In the genomic region with DNA sequence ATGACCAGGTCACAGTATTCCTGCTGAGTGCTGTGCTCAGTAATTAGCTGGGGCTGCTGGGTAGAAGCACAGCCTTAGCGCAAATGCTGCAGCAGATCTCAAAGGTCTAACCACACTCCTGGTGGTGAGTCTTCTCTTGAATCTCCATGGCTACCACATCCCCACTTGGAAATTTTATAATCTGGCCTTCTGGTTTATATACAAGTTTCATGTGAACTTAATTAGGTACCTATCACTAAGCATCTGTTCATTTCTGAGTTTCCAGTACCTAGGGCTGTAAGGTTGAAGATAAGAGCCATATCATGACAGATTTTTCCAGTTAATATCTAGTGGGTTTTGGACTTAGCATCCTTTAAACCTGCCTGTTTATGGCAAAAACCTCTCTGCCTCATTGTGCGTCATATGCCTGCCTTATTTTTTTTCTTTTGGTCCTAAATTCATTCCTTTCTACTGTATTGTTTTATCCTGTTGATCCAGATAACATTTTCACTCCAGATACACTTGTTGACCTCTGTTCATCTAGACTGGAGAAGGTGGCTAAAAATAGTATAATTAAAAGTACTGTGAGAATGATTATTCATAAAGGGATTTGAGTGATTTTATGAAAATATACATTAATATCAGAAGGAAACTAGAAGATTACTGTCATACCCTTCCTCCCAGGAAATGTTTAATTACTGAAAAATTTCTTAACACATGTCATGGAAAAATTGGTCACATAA, we compare ENCODE assay signal across 26 cellular contexts.
DNase-seq lines count a peak whose midpoint lies in the region; ATAC-seq and TF ChIP-seq lines count a peak whose summit lies in the region.
"Had no signal": no experiment of that assay in that cellular context is flagged by ENCODE, and none has a peak within 500 bp of the region (broad histone marks: within the 10 kb centered on the region; RNA-seq: fewer than 3 reads in every experiment).

No MANE protein-coding gene starts in this region.

- peak overlapping the region; percentile 69 for H3K27ac Mint-ChIP-seq in activated CD4-positive, alpha-beta memory T cell treated with anti-CD3 and anti-CD28 coated beads for 36 hours
- H3K27ac Mint-ChIP-seq in activated CD4-positive, alpha-beta memory T cell treated with anti-CD3 and anti-CD28 coated beads, Interleukin-2, amount 10 ng/mL, durations not matched to agents 7 days and 5 days = no peak overlapping the region
- H3K27ac Mint-ChIP-seq in activated T-helper 1 cell treated with anti-CD3 and anti-CD28 coated beads, Interleukin-12 subunit alpha, Interleukin-12 subunit beta, Interleukin-2, Interleukin-4 antibody, amounts not matched to agents 30 ng/mL and 10 ng/mL and 1 ng/mL, durations not matched to agents 14 hours and 24 hours and 36 hours = peak overlapping the region; percentile 81
- H3K27ac Mint-ChIP-seq in osteocyte (ENCODE audit: unreplicated experiment) = peak overlapping the region; percentile 48
- H3K27ac Mint-ChIP-seq: activated CD8-positive, alpha-beta memory T cell treated with anti-CD3 and anti-CD28 coated beads, Interleukin-2, amount 10 ng/mL, durations not matched to agents 7 days and 5 days; brain; T-cell had no signal

- POLR2A ChIA-PET in activated CD4-positive, alpha-beta memory T cell treated with anti-CD3 and anti-CD28 coated beads for 36 hours (lab: Charles Lee) = interaction anchor here (1.3 kb wide), 1 partner anchor 9 kb away, joined by 4 read pairs; no protein-coding TSS in a partner anchor
- POLR2A ChIA-PET in activated CD4-positive, alpha-beta memory T cell treated with anti-CD3 and anti-CD28 coated beads, Interleukin-2, amount 10 ng/mL, durations not matched to agents 7 days and 5 days (lab: Charles Lee) = interaction anchor here (0.6 to 1.5 kb wide), 3 partner anchors 9 to 361 kb away, joined by 3 to 4 read pairs (median 4); no protein-coding TSS in a partner anchor

- WGBS in GM23248 (ENCODE audit: low coverage in 1 of 2, low lambda C conversion rate in 2 of 2, missing lambda C conversion rate in 2 of 2), 2 experiments = 88 to 93% methylated on average over 2 of the region's 2 CpGs
- 47% methylated on average over 1 of the region's 2 CpGs for WGBS in right lobe of liver (ENCODE audit: insufficient coverage, low coverage, low lambda C conversion rate, missing lambda C conversion rate)

- H3K4me3 ChIP-seq in GM23248 (no peak overlapping the region), right lobe of liver (no peak overlapping the region)
- H3K4me3 ChIP-seq: adrenal gland, BLaER1, HAP-1, psoas muscle, transverse colon had no signal

- in situ Hi-C loops in GM23248 (cut with MboI) = no loop called here

- CTCF ChIA-PET in activated CD4-positive, alpha-beta memory T cell treated with anti-CD3 and anti-CD28 coated beads for 36 hours (lab: Charles Lee) = no interaction called here
- CTCF ChIA-PET in activated CD4-positive, alpha-beta memory T cell treated with anti-CD3 and anti-CD28 coated beads, Interleukin-2, amount 10 ng/mL, durations not matched to agents 7 days and 5 days (lab: Charles Lee) = no interaction called here

- no peaks in the 10 kb centered on the region for H3K36me3 Mint-ChIP-seq in activated CD4-positive, alpha-beta memory T cell treated with anti-CD3 and anti-CD28 coated beads for 36 hours
- peaks cover under 1% of the 10 kb centered on the region for H3K36me3 Mint-ChIP-seq in activated CD4-positive, alpha-beta memory T cell treated with anti-CD3 and anti-CD28 coated beads, Interleukin-2, amount 10 ng/mL, durations not matched to agents 7 days and 5 days (ENCODE audit: low read depth)
- H3K36me3 Mint-ChIP-seq in activated T-helper 1 cell treated with anti-CD3 and anti-CD28 coated beads, Interleukin-12 subunit alpha, Interleukin-12 subunit beta, Interleukin-2, Interleukin-4 antibody, amounts not matched to agents 30 ng/mL and 10 ng/mL and 1 ng/mL, durations not matched to agents 14 hours and 24 hours and 36 hours (ENCODE audit: low read depth) = no peaks in the 10 kb centered on the region
- H3K36me3 Mint-ChIP-seq in osteocyte (ENCODE audit: unreplicated experiment) = no peaks in the 10 kb centered on the region
- H3K36me3 Mint-ChIP-seq: brain, T-cell had no signal

- H3K4me2 ChIP-seq in GM23248 (ENCODE audit: unreplicated experiment) = peak overlapping the region; percentile 27
- H3K4me2 ChIP-seq: BLaER1 had no signal

- H3K4me1 Mint-ChIP-seq in activated CD4-positive, alpha-beta memory T cell treated with anti-CD3 and anti-CD28 coated beads for 36 hours (ENCODE audit: low read depth) = peaks cover 17% of the 10 kb centered on the region
- H3K4me1 Mint-ChIP-seq in activated CD4-positive, alpha-beta memory T cell treated with anti-CD3 and anti-CD28 coated beads, Interleukin-2, amount 10 ng/mL, durations not matched to agents 7 days and 5 days = peaks cover 17% of the 10 kb centered on the region
- H3K4me1 Mint-ChIP-seq in activated T-helper 1 cell treated with anti-CD3 and anti-CD28 coated beads, Interleukin-12 subunit alpha, Interleukin-12 subunit beta, Interleukin-2, Interleukin-4 antibody, amounts not matched to agents 30 ng/mL and 10 ng/mL and 1 ng/mL, durations not matched to agents 14 hours and 24 hours and 36 hours (ENCODE audit: low read depth) = peaks cover 29% of the 10 kb centered on the region
- peaks cover 45% of the 10 kb centered on the region for H3K4me1 Mint-ChIP-seq in osteocyte (ENCODE audit: unreplicated experiment)
- H3K4me1 Mint-ChIP-seq: T-cell had no signal

- no peaks in the 10 kb centered on the region for H3K36me3 ChIP-seq in GM23248 (ENCODE audit: low read depth)
- no peaks in the 10 kb centered on the region for H3K36me3 ChIP-seq in right lobe of liver
- H3K36me3 ChIP-seq: adrenal gland, BLaER1, HAP-1, transverse colon had no signal

- H3K27ac ChIP-seq in GM23248 (peak overlapping the region; percentile 38), right lobe of liver (no peak overlapping the region)
- H3K27ac ChIP-seq: adrenal gland, BLaER1, psoas muscle, transverse colon had no signal

- TF ChIP-seq POLR2A in right lobe of liver (IDR thresholded peaks at IDR 0.05) = no peak

- no peak for TF ChIP-seq CTCF in osteocyte (IDR thresholded peaks at IDR 0.05)
- TF ChIP-seq CTCF in right lobe of liver (IDR thresholded peaks at IDR 0.05) = no peak

- no peak for DNase-seq in activated CD4-positive, alpha-beta memory T cell treated with anti-CD3 and anti-CD28 coated beads for 36 hours
- no peak for DNase-seq in activated CD4-positive, alpha-beta memory T cell treated with anti-CD3 and anti-CD28 coated beads, Interleukin-2, amount 10 ng/mL, durations not matched to agents 7 days and 5 days
- DNase-seq in GM23248 = no peak
- DNase-seq in activated T-helper 1 cell treated with anti-CD3 and anti-CD28 coated beads, Interleukin-12 subunit alpha, Interleukin-12 subunit beta, Interleukin-2, Interleukin-4 antibody, amounts not matched to agents 30 ng/mL and 10 ng/mL and 1 ng/mL, durations not matched to agents 14 hours and 24 hours and 36 hours (ENCODE audit: low spot score) = no peak
- DNase-seq in osteocyte (ENCODE audit: extremely low spot score, unreplicated experiment) = no peak
- DNase-seq in germinal center (ENCODE audit: low spot score) = no peak
- DNase-seq in kidney glomerular epithelial cell (lab: John Stamatoyannopoulos, UW) = no peak
- DNase-seq in right lobe of liver = no peak
- DNase-seq: ACHN; activated CD8-positive, alpha-beta memory T cell treated with anti-CD3 and anti-CD28 coated beads, Interleukin-2, amount 10 ng/mL, durations not matched to agents 7 days and 5 days; activated effector memory CD4-positive, alpha-beta T cell treated with Interleukin-2 at 50 U/mL for 16 hours; adrenal gland; cerebellar nuclear complex; GF-D8; islet precursor cell; KBM-7; midbrain; MM.1S; naive thymus-derived CD4-positive, alpha-beta T cell; NCI-H2081; psoas muscle; T-cell; transverse colon had no signal

- peaks cover 2% of the 10 kb centered on the region for H3K27me3 Mint-ChIP-seq in activated CD4-positive, alpha-beta memory T cell treated with anti-CD3 and anti-CD28 coated beads for 36 hours
- no peaks in the 10 kb centered on the region for H3K27me3 Mint-ChIP-seq in activated CD4-positive, alpha-beta memory T cell treated with anti-CD3 and anti-CD28 coated beads, Interleukin-2, amount 10 ng/mL, durations not matched to agents 7 days and 5 days
- H3K27me3 Mint-ChIP-seq in activated T-helper 1 cell treated with anti-CD3 and anti-CD28 coated beads, Interleukin-12 subunit alpha, Interleukin-12 subunit beta, Interleukin-2, Interleukin-4 antibody, amounts not matched to agents 30 ng/mL and 10 ng/mL and 1 ng/mL, durations not matched to agents 14 hours and 24 hours and 36 hours (ENCODE audit: insufficient read depth) = no peaks in the 10 kb centered on the region
- no peaks in the 10 kb centered on the region for H3K27me3 Mint-ChIP-seq in osteocyte (ENCODE audit: unreplicated experiment)
- H3K27me3 Mint-ChIP-seq: activated CD8-positive, alpha-beta memory T cell treated with anti-CD3 and anti-CD28 coated beads, Interleukin-2, amount 10 ng/mL, durations not matched to agents 7 days and 5 days; brain had no signal

- H2AFZ ChIP-seq in GM23248 = no peak overlapping the region

- H3K27me3 ChIP-seq in GM23248 (replicated peaks; ENCODE audit: insufficient read depth) = no peaks in the 10 kb centered on the region
- no peaks in the 10 kb centered on the region for H3K27me3 ChIP-seq in right lobe of liver
- H3K27me3 ChIP-seq: adrenal gland, BLaER1, transverse colon had no signal

- no peak for ATAC-seq in right lobe of liver
- ATAC-seq: activated CD8-positive, alpha-beta memory T cell treated with anti-CD3 and anti-CD28 coated beads, Interleukin-2, amount 10 ng/mL, durations not matched to agents 7 days and 5 days; naive thymus-derived CD4-positive, alpha-beta T cell; psoas muscle; T-cell had no signal

- intact Hi-C loops in activated CD4-positive, alpha-beta memory T cell treated with anti-CD3 and anti-CD28 coated beads for 36 hours (cut with micrococcal nuclease) = loop anchor here (2.0 kb wide), 2 partner anchors 49 to 85 kb away; no protein-coding TSS in a partner anchor
- intact Hi-C loops in activated T-helper 1 cell treated with anti-CD3 and anti-CD28 coated beads, Interleukin-12 subunit alpha, Interleukin-12 subunit beta, Interleukin-2, Interleukin-4 antibody, amounts not matched to agents 30 ng/mL and 10 ng/mL and 1 ng/mL, durations not matched to agents 14 hours and 24 hours and 36 hours (cut with micrococcal nuclease) = loop anchor here (1.0 to 5.0 kb wide), 6 partner anchors 8 to 820 kb away; no protein-coding TSS in a partner anchor
- intact Hi-C loops in right lobe of liver (cut with DNase I) = no loop called here

- H3K9me2 ChIP-seq in GM23248 (ENCODE audit: insufficient read depth) = no peaks in the 10 kb centered on the region

- H3F3A ChIP-seq in GM23248 (ENCODE audit: insufficient read depth) = peaks cover 22% of the 10 kb centered on the region

- H3K9me3 Mint-ChIP-seq in activated CD4-positive, alpha-beta memory T cell treated with anti-CD3 and anti-CD28 coated beads for 36 hours = no peaks in the 10 kb centered on the region
- peaks cover 3% of the 10 kb centered on the region for H3K9me3 Mint-ChIP-seq in activated CD4-positive, alpha-beta memory T cell treated with anti-CD3 and anti-CD28 coated beads, Interleukin-2, amount 10 ng/mL, durations not matched to agents 7 days and 5 days
- peaks cover 4% of the 10 kb centered on the region for H3K9me3 Mint-ChIP-seq in activated T-helper 1 cell treated with anti-CD3 and anti-CD28 coated beads, Interleukin-12 subunit alpha, Interleukin-12 subunit beta, Interleukin-2, Interleukin-4 antibody, amounts not matched to agents 30 ng/mL and 10 ng/mL and 1 ng/mL, durations not matched to agents 14 hours and 24 hours and 36 hours
- H3K9me3 Mint-ChIP-seq in osteocyte (ENCODE audit: unreplicated experiment) = peaks cover 5% of the 10 kb centered on the region
- H3K9me3 Mint-ChIP-seq: brain, T-cell had no signal

- peaks cover 28% of the 10 kb centered on the region for H3K4me1 ChIP-seq in GM23248 (ENCODE audit: insufficient read depth)
- no peaks in the 10 kb centered on the region for H3K4me1 ChIP-seq in right lobe of liver
- H3K4me1 ChIP-seq: adrenal gland, BLaER1, psoas muscle, transverse colon had no signal

- H3K9ac ChIP-seq in GM23248 = no peak overlapping the region
- H3K9ac ChIP-seq: BLaER1 had no signal

- H3K4me3 Mint-ChIP-seq in activated CD4-positive, alpha-beta memory T cell treated with anti-CD3 and anti-CD28 coated beads for 36 hours = no peak overlapping the region
- H3K4me3 Mint-ChIP-seq in activated CD4-positive, alpha-beta memory T cell treated with anti-CD3 and anti-CD28 coated beads, Interleukin-2, amount 10 ng/mL, durations not matched to agents 7 days and 5 days = no peak overlapping the region
- no peak overlapping the region for H3K4me3 Mint-ChIP-seq in activated T-helper 1 cell treated with anti-CD3 and anti-CD28 coated beads, Interleukin-12 subunit alpha, Interleukin-12 subunit beta, Interleukin-2, Interleukin-4 antibody, amounts not matched to agents 30 ng/mL and 10 ng/mL and 1 ng/mL, durations not matched to agents 14 hours and 24 hours and 36 hours
- H3K4me3 Mint-ChIP-seq in osteocyte (ENCODE audit: unreplicated experiment) = no peak overlapping the region
- H3K4me3 Mint-ChIP-seq: activated CD8-positive, alpha-beta memory T cell treated with anti-CD3 and anti-CD28 coated beads, Interleukin-2, amount 10 ng/mL, durations not matched to agents 7 days and 5 days; brain; T-cell had no signal

- H3K9me3 ChIP-seq in GM23248 (ENCODE audit: low read depth) (no peaks in the 10 kb centered on the region), right lobe of liver (no peaks in the 10 kb centered on the region)
- H3K9me3 ChIP-seq: adrenal gland, BLaER1, HAP-1, psoas muscle, transverse colon had no signal

- no peaks in the 10 kb centered on the region for H3K79me2 ChIP-seq in GM23248 (ENCODE audit: insufficient read depth)

- H4K20me1 ChIP-seq in GM23248 (ENCODE audit: insufficient read depth) = no peaks in the 10 kb centered on the region
- H4K20me1 ChIP-seq: BLaER1 had no signal

Comparison
In these comparisons a context has a peak if more than half of its experiments do, and no peak if none do; other contexts are left out.
1. intact Hi-C loops: an anchor here in activated CD4-positive, alpha-beta memory T cell treated with anti-CD3 and anti-CD28 coated beads for 36 hours (2.0 kb wide) and activated T-helper 1 cell treated with anti-CD3 and anti-CD28 coated beads, Interleukin-12 subunit alpha, Interleukin-12 subunit beta, Interleukin-2, Interleukin-4 antibody, amounts not matched to agents 30 ng/mL and 10 ng/mL and 1 ng/mL, durations not matched to agents 14 hours and 24 hours and 36 hours (1.0 to 5.0 kb wide); none called in right lobe of liver.